Comparison of ENCODE assay signal across 13 cellular contexts in genomic region chr2:69159988-69160387, GRCh38.
A peak's percentile ranks its signal among the peaks of the same experiment; 100 is the strongest.
DNase-seq lines count a peak whose midpoint lies in the region; ATAC-seq, FAIRE-seq and TF ChIP-seq lines count a peak whose summit lies in the region.
"Had no signal": no experiment of that assay in that cellular context is flagged by ENCODE, and none has a peak within 500 bp of the region (broad histone marks: within the 10 kb centered on the region; RNA-seq: fewer than 3 reads in every experiment).

No MANE protein-coding gene starts in this region.

- no peaks in the 10 kb centered on the region for H3K27me3 Mint-ChIP-seq in MCF 10A (ENCODE audit: insufficient read depth, unreplicated experiment)

- CTCF ChIA-PET in MCF 10A (lab: Yijun Ruan, JAX) (interaction anchor here (0.6 to 1.4 kb wide), 10 partner anchors 11 to 217 kb away, joined by 3 to 11 read pairs (median 3); partner anchors contain the start of gene ANTXR1), HepG2 (lab: Yijun Ruan, JAX; ENCODE audit: low intra/inter-chr PET ratio, low total read pairs) (interaction anchor here (2.9 kb wide), 1 partner anchor 147 kb away, joined by 12 read pairs; no protein-coding TSS in a partner anchor)

- H3K4me1 ChIP-seq in HepG2 (ENCODE audit: insufficient read depth, low read length) (peaks cover 47% of the 10 kb centered on the region), left lung (peaks cover 24 to 35% of the 10 kb centered on the region in 2 donors), MM.1S (ENCODE audit: low read length) (no peaks in the 10 kb centered on the region)

- H3K27ac ChIP-seq in HepG2 (ENCODE audit: extremely low read length, insufficient read depth, low read length) (no peak overlapping the region), left lung (no peak overlapping the region), MM.1S (ENCODE audit: low read length) (no peak overlapping the region)

- DNase-seq in D721Med (ENCODE audit: insufficient read length, low spot score) (no peak), LNCaP clone FGC (ENCODE audit: low read depth) (peak; percentile 49), MCF 10A (ENCODE audit: unreplicated experiment) (peak; percentile 91), HepG2 (ENCODE audit: low spot score) (peak; percentile 62), left lung (no peak), MM.1S (no peak)
- DNase-seq in activated CD4-positive, alpha-beta T cell treated with anti-CD3 and anti-CD28 coated beads for 1 hour, result no peak
- DNase-seq: activated naive CD8-positive, alpha-beta T cell treated with anti-CD3 and anti-CD28 coated beads, Interleukin-2, amount 10 ng/mL, durations not matched to agents 7 days and 5 days; T-helper 9 cell had no signal

- H3F3A ChIP-seq in MM.1S (ENCODE audit: insufficient read depth, low read length), result no peaks in the 10 kb centered on the region

- no peaks in the 10 kb centered on the region; a peak in 2 of 5 replicates for H3K36me3 ChIP-seq in HepG2 (replicated peaks in 1 of 2; ENCODE audit: control insufficient read depth in 1 of 2, insufficient read depth in 2 of 2, low read length in 2 of 2)
- no peaks in the 10 kb centered on the region for H3K36me3 ChIP-seq in left lung
- H3K36me3 ChIP-seq in MM.1S (replicated peaks; ENCODE audit: insufficient read depth, low read length), result no peaks in the 10 kb centered on the region
- H3K36me3 ChIP-seq: BLaER1 treated with 17β-estradiol and CSF1 and Interleukin-3, amounts not matched to agents 10 nM and 100 nM had no signal

- H4K20me1 ChIP-seq in HepG2 (ENCODE audit: insufficient read depth, low read length) (no peaks in the 10 kb centered on the region), MM.1S (ENCODE audit: insufficient read depth, low read length) (no peaks in the 10 kb centered on the region)
- H4K20me1 ChIP-seq: BLaER1 treated with 17β-estradiol and CSF1 and Interleukin-3, amounts not matched to agents 10 nM and 100 nM had no signal

- no peak overlapping the region for H3K4me3 Mint-ChIP-seq in MCF 10A (ENCODE audit: unreplicated experiment)
- H3K4me3 Mint-ChIP-seq: activated naive CD8-positive, alpha-beta T cell treated with anti-CD3 and anti-CD28 coated beads, Interleukin-2, amount 10 ng/mL, durations not matched to agents 7 days and 5 days; natural killer cell treated with Interleukin-12 subunit alpha and Interleukin-12 subunit beta and Interleukin-15 and Interleukin-18, amount 100 ng/mL, for 72 hours had no signal

- H3K79me2 ChIP-seq in HepG2 (ENCODE audit: insufficient read depth, low read length) (no peaks in the 10 kb centered on the region), MM.1S (ENCODE audit: low read length) (no peaks in the 10 kb centered on the region)

- H3K4me1 Mint-ChIP-seq in MCF 10A (ENCODE audit: insufficient read depth, unreplicated experiment), result peaks cover 19% of the 10 kb centered on the region
- H3K4me1 Mint-ChIP-seq: activated naive CD8-positive, alpha-beta T cell treated with anti-CD3 and anti-CD28 coated beads, Interleukin-2, amount 10 ng/mL, durations not matched to agents 7 days and 5 days had no signal

- intact Hi-C loops in MCF 10A (cut with micrococcal nuclease), result loop anchor here (1.0 kb wide), 2 partner anchors 147 kb away; partner anchors contain the start of gene ANTXR1
- intact Hi-C loops in HepG2 (cut with micrococcal nuclease; ENCODE audit: unreplicated experiment), result loop anchor here (2.0 kb wide), 1 partner anchor 147 kb away; no protein-coding TSS in a partner anchor
- intact Hi-C loops in left lung (cut with DNase I), result no loop called here

- TF ChIP-seq EP300 in HepG2 (IDR thresholded peaks at IDR 0.05; ENCODE audit: low read depth in 2 of 2, low read length in 2 of 2), result no peak
- no peak for TF ChIP-seq EP300 in HepG2 (CRISPR knock-in tag; IDR thresholded peaks at IDR 0.05; ENCODE audit: borderline replicate concordance)

- no peak overlapping the region for H3K4me3 ChIP-seq in LNCaP clone FGC (ENCODE audit: low read depth, low read length)
- no peak overlapping the region for H3K4me3 ChIP-seq in HepG2 (replicated peaks in 1 of 3; ENCODE audit: insufficient read depth in 1 of 3, low read depth in 2 of 3, low read length in 3 of 3)
- H3K4me3 ChIP-seq in left lung, result no peak overlapping the region
- no peak overlapping the region for H3K4me3 ChIP-seq in MM.1S (ENCODE audit: low read length)
- H3K4me3 ChIP-seq: BLaER1 treated with 17β-estradiol and CSF1 and Interleukin-3, amounts not matched to agents 10 nM and 100 nM; skin epidermis had no signal

- H3K4me2 ChIP-seq in HepG2 (ENCODE audit: low read depth, low read length) (no peak overlapping the region), MM.1S (ENCODE audit: low read depth, low read length) (no peak overlapping the region)

- POLR2A ChIA-PET in MCF 10A (lab: Yijun Ruan, JAX), result interaction anchor here (0.5 to 1.4 kb wide), 7 partner anchors 10 to 1003 kb away, joined by 3 to 4 read pairs (median 4); no protein-coding TSS in a partner anchor
- POLR2A ChIA-PET in HepG2 (lab: Yijun Ruan, JAX), result no interaction called here

- WGBS in HepG2 (ENCODE audit: low lambda C conversion rate), result 88% methylated on average over 6 of the region's 6 CpGs

- no peak for TF ChIP-seq POLR2A in HepG2 (IDR thresholded peaks at IDR 0.05; ENCODE audit: insufficient read depth in 1 of 2, low read depth in 2 of 2, low read length in 2 of 2)

- TF ChIP-seq CTCF in D721Med (IDR thresholded peaks at IDR 0.05; ENCODE audit: insufficient read depth, missing control alignments), result peak; percentile 6
- TF ChIP-seq CTCF in LNCaP clone FGC (IDR thresholded peaks at IDR 0.05; ENCODE audit: control insufficient read depth, extremely low read depth, insufficient read depth), result peak; percentile 49
- TF ChIP-seq CTCF in MCF 10A (IDR thresholded peaks at IDR 0.05; ENCODE audit: unreplicated experiment), result peak; percentile 75
- TF ChIP-seq CTCF in HepG2 (CRISPR knock-in tag; IDR thresholded peaks at IDR 0.05), result peak; percentile 81
- TF ChIP-seq CTCF in left lung (IDR thresholded peaks at IDR 0.05), result no peak
- TF ChIP-seq CTCF in MM.1S (IDR thresholded peaks at IDR 0.05; ENCODE audit: low read length), result no peak

- no peaks in the 10 kb centered on the region for H3K9me3 Mint-ChIP-seq in MCF 10A (ENCODE audit: unreplicated experiment)
- H3K9me3 Mint-ChIP-seq: activated naive CD8-positive, alpha-beta T cell treated with anti-CD3 and anti-CD28 coated beads, Interleukin-2, amount 10 ng/mL, durations not matched to agents 7 days and 5 days; natural killer cell treated with Interleukin-12 subunit alpha and Interleukin-12 subunit beta and Interleukin-15 and Interleukin-18, amount 100 ng/mL, for 72 hours had no signal

- no peaks in the 10 kb centered on the region for H3K9me2 ChIP-seq in MM.1S (replicated peaks; ENCODE audit: insufficient read depth, low read length)

- H3K36me3 Mint-ChIP-seq in MCF 10A (ENCODE audit: insufficient read depth, unreplicated experiment), result no peaks in the 10 kb centered on the region
- H3K36me3 Mint-ChIP-seq: activated naive CD8-positive, alpha-beta T cell treated with anti-CD3 and anti-CD28 coated beads, Interleukin-2, amount 10 ng/mL, durations not matched to agents 7 days and 5 days; natural killer cell treated with Interleukin-12 subunit alpha and Interleukin-12 subunit beta and Interleukin-15 and Interleukin-18, amount 100 ng/mL, for 72 hours had no signal

- H3K9me3 ChIP-seq in HepG2 (ENCODE audit: low read length) (no peaks in the 10 kb centered on the region), left lung (no peaks in the 10 kb centered on the region), MM.1S (replicated peaks; ENCODE audit: insufficient read depth, low read length) (no peaks in the 10 kb centered on the region)
- H3K9me3 ChIP-seq: BLaER1 treated with 17β-estradiol and CSF1 and Interleukin-3, amounts not matched to agents 10 nM and 100 nM had no signal

- FAIRE-seq in D721Med (lab: Jason Lieb, UNC) (no peak), HepG2 (lab: Jason Lieb, UNC) (no peak)

- BruUV-seq in MCF 10A (replicated peaks; lab: Mats Ljungman, UMichigan) (no TSS peak), HepG2 (replicated peaks; lab: Mats Ljungman, UMichigan) (no TSS peak)

- H2AFZ ChIP-seq in HepG2 (ENCODE audit: low read length), result no peak overlapping the region
- no peak overlapping the region for H2AFZ ChIP-seq in MM.1S (ENCODE audit: low read length)

- TF ChIP-seq RAD21 in HepG2 (CRISPR knock-in tag; IDR thresholded peaks at IDR 0.05), result peak; percentile 86

- ATAC-seq in HepG2 (peak; percentile 96), left lung (no peak), HG03442 (IDR thresholded peaks at IDR 0.05; ENCODE audit: unreplicated experiment) (no peak)
- ATAC-seq: natural killer cell treated with Interleukin-12 subunit alpha and Interleukin-12 subunit beta and Interleukin-15 and Interleukin-18, amount 100 ng/mL, for 72 hours had no signal

- H3K9ac ChIP-seq in HepG2 (ENCODE audit: insufficient read depth, low read depth, low read length) (no peak overlapping the region), MM.1S (ENCODE audit: low read length) (no peak overlapping the region)
- H3K9ac ChIP-seq: BLaER1 treated with 17β-estradiol and CSF1 and Interleukin-3, amounts not matched to agents 10 nM and 100 nM had no signal

- in situ Hi-C loops in HepG2 (cut with HindIII; ENCODE audit: extremely low pct_ligation_motif_present, low pct_unique_long_range_greater_than_20kb), result no loop called here

- H3K27ac Mint-ChIP-seq in MCF 10A (ENCODE audit: low read depth, unreplicated experiment), result peak overlapping the region; percentile 52
- H3K27ac Mint-ChIP-seq: activated naive CD8-positive, alpha-beta T cell treated with anti-CD3 and anti-CD28 coated beads, Interleukin-2, amount 10 ng/mL, durations not matched to agents 7 days and 5 days; natural killer cell treated with Interleukin-12 subunit alpha and Interleukin-12 subunit beta and Interleukin-15 and Interleukin-18, amount 100 ng/mL, for 72 hours had no signal

- H3K27me3 ChIP-seq in HepG2 (ENCODE audit: control insufficient read depth in 1 of 2, insufficient read depth in 2 of 2, low read length in 2 of 2) (no peaks in the 10 kb centered on the region), left lung (no peaks in the 10 kb centered on the region), MM.1S (replicated peaks; ENCODE audit: insufficient read depth, low read length) (no peaks in the 10 kb centered on the region)

TF ChIP-seq in HepG2, 621 proteins besides CTCF, POLR2A, EP300 and RAD21 (continues in another document):
- TF ChIP-seq ZFP90 (CRISPR knock-in tag; IDR thresholded peaks at IDR 0.05; ENCODE audit: borderline replicate concordance) (no peak), ZNF768 (CRISPR knock-in tag; IDR thresholded peaks at IDR 0.05) (no peak), ZNF121 (CRISPR knock-in tag; IDR thresholded peaks at IDR 0.05) (no peak), SMC3 (IDR thresholded peaks at IDR 0.05; ENCODE audit: low read length) (peak; percentile 89), ZNF547 (CRISPR knock-in tag; IDR thresholded peaks at IDR 0.05) (no peak), GPN1 (CRISPR knock-in tag; IDR thresholded peaks at IDR 0.05; ENCODE audit: borderline replicate concordance) (no peak), ZBTB7B (CRISPR knock-in tag; IDR thresholded peaks at IDR 0.05) (no peak), NFKBIZ (CRISPR knock-in tag; IDR thresholded peaks at IDR 0.05) (no peak), TBX3 (IDR thresholded peaks at IDR 0.05; ENCODE audit: borderline replicate concordance) (no peak)

Comparison
In these comparisons a context has a peak if more than half of its experiments do, and no peak if none do; other contexts are left out.
1. DNase-seq: peak in LNCaP clone FGC (single experiment), MCF 10A (single experiment) and HepG2 (single experiment); none in D721Med (single experiment), left lung (0 of 2), activated CD4-positive, alpha-beta T cell treated with anti-CD3 and anti-CD28 coated beads for 1 hour (single experiment) and MM.1S (single experiment).
2. CTCF ChIP-seq: peak in D721Med (single experiment), LNCaP clone FGC (single experiment), MCF 10A (single experiment) and HepG2 (single experiment); none in left lung (0 of 2) and MM.1S (single experiment).
3. intact Hi-C loops: an anchor here in MCF 10A (1.0 kb wide) and HepG2 (2.0 kb wide); none called in left lung.